Comparison of ENCODE assay signal across 3 cellular contexts in the genomic region with DNA sequence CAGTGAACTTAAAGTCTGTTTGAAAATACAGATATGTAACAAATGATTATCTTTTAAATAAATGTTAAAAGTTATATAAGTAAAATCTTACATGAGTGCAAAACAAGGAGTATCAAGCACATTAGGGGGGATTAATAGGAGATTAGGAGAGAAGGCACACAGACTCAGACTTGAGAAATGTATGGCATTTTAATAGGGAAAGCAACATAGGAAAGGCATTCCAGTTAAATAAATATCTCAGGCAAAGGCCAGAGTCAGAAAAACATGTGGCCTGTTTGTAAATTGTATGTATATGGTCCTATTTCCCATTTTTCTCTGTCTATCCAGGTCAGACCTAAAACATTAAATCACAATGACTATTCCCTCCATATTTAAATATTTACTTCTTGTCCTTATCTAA.
TF ChIP-seq lines count a peak whose summit lies in the region.

No MANE protein-coding gene starts in this region.

TF ChIP-seq in SK-N-SH treated with all-trans-retinoic acid at 6 μM for 48 hours, 23 proteins besides CTCF, POLR2A, EP300 and RAD21:
- TF ChIP-seq ZFP3 (CRISPR knock-in tag; IDR thresholded peaks at IDR 0.05), result no peak
- peak; percentile 63 for TF ChIP-seq ISL1 (CRISPR knock-in tag; IDR thresholded peaks at IDR 0.05)

TF ChIP-seq in SK-N-SH, 30 proteins besides CTCF, POLR2A, EP300 and RAD21:
- TF ChIP-seq JUND (IDR thresholded peaks at IDR 0.05) (no peak), RXRA (IDR thresholded peaks at IDR 0.05; ENCODE audit: borderline replicate concordance, low read depth) (no peak), RFX5 (IDR thresholded peaks at IDR 0.05; ENCODE audit: low read length) (no peak), ELF1 (IDR thresholded peaks at IDR 0.05) (no peak), GABPA (IDR thresholded peaks at IDR 0.05; ENCODE audit: low read depth) (no peak), CHD2 (IDR thresholded peaks at IDR 0.05; ENCODE audit: low read length, partially characterized antibody) (no peak), MXI1 (IDR thresholded peaks at IDR 0.05; ENCODE audit: low read depth, low read length) (no peak), FOXM1 (IDR thresholded peaks at IDR 0.05; ENCODE audit: low read depth) (no peak), MEF2A (IDR thresholded peaks at IDR 0.05; ENCODE audit: borderline replicate concordance, low read depth) (no peak), FOSL2 (IDR thresholded peaks at IDR 0.05; ENCODE audit: borderline replicate concordance, low read depth) (no peak), RCOR1 (IDR thresholded peaks at IDR 0.05; ENCODE audit: low read length) (no peak), SMC3 (IDR thresholded peaks at IDR 0.05; ENCODE audit: low read depth, low read length) (no peak), GATA2 (CRISPR knock-in tag; IDR thresholded peaks at IDR 0.05) (no peak)
- TF ChIP-seq, protein P1, sequence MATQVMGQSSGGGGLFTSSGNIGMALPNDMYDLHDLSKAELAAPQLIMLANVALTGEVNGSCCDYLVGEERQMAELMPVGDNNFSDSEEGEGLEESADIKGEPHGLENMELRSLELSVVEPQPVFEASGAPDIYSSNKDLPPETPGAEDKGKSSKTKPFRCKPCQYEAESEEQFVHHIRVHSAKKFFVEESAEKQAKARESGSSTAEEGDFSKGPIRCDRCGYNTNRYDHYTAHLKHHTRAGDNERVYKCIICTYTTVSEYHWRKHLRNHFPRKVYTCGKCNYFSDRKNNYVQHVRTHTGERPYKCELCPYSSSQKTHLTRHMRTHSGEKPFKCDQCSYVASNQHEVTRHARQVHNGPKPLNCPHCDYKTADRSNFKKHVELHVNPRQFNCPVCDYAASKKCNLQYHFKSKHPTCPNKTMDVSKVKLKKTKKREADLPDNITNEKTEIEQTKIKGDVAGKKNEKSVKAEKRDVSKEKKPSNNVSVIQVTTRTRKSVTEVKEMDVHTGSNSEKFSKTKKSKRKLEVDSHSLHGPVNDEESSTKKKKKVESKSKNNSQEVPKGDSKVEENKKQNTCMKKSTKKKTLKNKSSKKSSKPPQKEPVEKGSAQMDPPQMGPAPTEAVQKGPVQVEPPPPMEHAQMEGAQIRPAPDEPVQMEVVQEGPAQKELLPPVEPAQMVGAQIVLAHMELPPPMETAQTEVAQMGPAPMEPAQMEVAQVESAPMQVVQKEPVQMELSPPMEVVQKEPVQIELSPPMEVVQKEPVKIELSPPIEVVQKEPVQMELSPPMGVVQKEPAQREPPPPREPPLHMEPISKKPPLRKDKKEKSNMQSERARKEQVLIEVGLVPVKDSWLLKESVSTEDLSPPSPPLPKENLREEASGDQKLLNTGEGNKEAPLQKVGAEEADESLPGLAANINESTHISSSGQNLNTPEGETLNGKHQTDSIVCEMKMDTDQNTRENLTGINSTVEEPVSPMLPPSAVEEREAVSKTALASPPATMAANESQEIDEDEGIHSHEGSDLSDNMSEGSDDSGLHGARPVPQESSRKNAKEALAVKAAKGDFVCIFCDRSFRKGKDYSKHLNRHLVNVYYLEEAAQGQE (IDR thresholded peaks at IDR 0.05; ENCODE audit: low read depth, low read length), result no peak

TF ChIP-seq in IMR-90, 13 proteins besides CTCF, POLR2A, EP300 and RAD21:
- TF ChIP-seq, protein P2, sequence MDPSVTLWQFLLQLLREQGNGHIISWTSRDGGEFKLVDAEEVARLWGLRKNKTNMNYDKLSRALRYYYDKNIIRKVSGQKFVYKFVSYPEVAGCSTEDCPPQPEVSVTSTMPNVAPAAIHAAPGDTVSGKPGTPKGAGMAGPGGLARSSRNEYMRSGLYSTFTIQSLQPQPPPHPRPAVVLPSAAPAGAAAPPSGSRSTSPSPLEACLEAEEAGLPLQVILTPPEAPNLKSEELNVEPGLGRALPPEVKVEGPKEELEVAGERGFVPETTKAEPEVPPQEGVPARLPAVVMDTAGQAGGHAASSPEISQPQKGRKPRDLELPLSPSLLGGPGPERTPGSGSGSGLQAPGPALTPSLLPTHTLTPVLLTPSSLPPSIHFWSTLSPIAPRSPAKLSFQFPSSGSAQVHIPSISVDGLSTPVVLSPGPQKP (IDR thresholded peaks at IDR 0.05; ENCODE audit: borderline replicate concordance, low read depth, low read length), result no peak
- TF ChIP-seq CEBPB (IDR thresholded peaks at IDR 0.05; ENCODE audit: low read depth, low read length) (no peak), SMC3 (IDR thresholded peaks at IDR 0.05; ENCODE audit: low read depth, low read length) (no peak), FOS (IDR thresholded peaks at IDR 0.05; ENCODE audit: low read depth, low read length) (no peak), MXI1 (IDR thresholded peaks at IDR 0.05; ENCODE audit: borderline replicate concordance, low read depth, low read length) (no peak), MAZ (IDR thresholded peaks at IDR 0.05; ENCODE audit: borderline replicate concordance, low read depth, low read length) (no peak), BHLHE40 (IDR thresholded peaks at IDR 0.05; ENCODE audit: low read depth, low read length) (no peak), RCOR1 (IDR thresholded peaks at IDR 0.05; ENCODE audit: insufficient replicate concordance, low read length) (no peak), MAFK (IDR thresholded peaks at IDR 0.05; ENCODE audit: low read depth, low read length) (no peak), NFE2L2 (IDR thresholded peaks at IDR 0.05; ENCODE audit: low read depth, low read length) (no peak), RFX5 (IDR thresholded peaks at IDR 0.05; ENCODE audit: low read depth, low read length) (no peak), CHD1 (IDR thresholded peaks at IDR 0.05; ENCODE audit: low read depth, low read length) (no peak)
- TF ChIP-seq, protein P3, sequence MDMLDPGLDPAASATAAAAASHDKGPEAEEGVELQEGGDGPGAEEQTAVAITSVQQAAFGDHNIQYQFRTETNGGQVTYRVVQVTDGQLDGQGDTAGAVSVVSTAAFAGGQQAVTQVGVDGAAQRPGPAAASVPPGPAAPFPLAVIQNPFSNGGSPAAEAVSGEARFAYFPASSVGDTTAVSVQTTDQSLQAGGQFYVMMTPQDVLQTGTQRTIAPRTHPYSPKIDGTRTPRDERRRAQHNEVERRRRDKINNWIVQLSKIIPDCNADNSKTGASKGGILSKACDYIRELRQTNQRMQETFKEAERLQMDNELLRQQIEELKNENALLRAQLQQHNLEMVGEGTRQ (IDR thresholded peaks at IDR 0.05; ENCODE audit: low read depth, low read length), result no peak
